In the genomic region with DNA sequence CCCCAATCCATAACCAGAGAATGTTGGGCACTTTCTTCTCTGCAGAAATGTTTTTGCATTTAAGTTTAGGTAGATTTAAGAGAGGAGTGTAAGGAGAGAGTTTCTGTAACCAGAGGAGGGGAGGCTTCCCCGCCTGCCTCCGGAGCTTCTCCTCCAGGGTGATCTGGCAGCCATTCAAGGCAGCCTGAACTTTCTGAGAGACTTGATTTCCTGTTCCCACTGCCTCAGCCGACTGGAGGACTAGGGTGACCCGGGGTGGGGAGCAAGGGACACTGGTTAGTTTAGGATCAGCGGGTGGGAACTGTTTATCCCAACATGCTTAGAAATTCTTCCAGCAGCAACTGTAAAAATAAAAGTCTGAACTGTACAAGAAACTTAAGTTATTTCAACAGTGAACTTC, we compare ENCODE assay signal across 8 cellular contexts. TPM values are rescaled to one million over a fixed set of nuclear protein-coding genes. Genes with fewer than 3 reads are reported as not detected.
DNase-seq lines count a peak whose midpoint lies in the region; ATAC-seq and TF ChIP-seq lines count a peak whose summit lies in the region.

No MANE protein-coding gene starts in this region.

- ATAC-seq in activated naive CD4-positive, alpha-beta T cell treated with anti-CD3 and anti-CD28 coated beads, Interleukin-2, amount 50 U/mL, for 72 hours: peak in 1 of 2 donors; percentile 47
- ATAC-seq in GM18907 (IDR thresholded peaks at IDR 0.05; ENCODE audit: unreplicated experiment) (no peak), HG03342 (IDR thresholded peaks at IDR 0.05; ENCODE audit: unreplicated experiment) (no peak)

- peaks cover 0 to 7% of the 10 kb centered on the region in 2 donors for H3K9me3 Mint-ChIP-seq in activated naive CD4-positive, alpha-beta T cell treated with anti-CD3 and anti-CD28 coated beads, Interleukin-2, amount 50 U/mL, for 72 hours

- WGBS in smooth muscle cell (ENCODE audit: low lambda C conversion rate): 8% methylated on average over 5 of the region's 5 CpGs

- H3K36me3 ChIP-seq in HUES6 (ENCODE audit: control insufficient read depth, insufficient read depth, low read length): no peaks in the 10 kb centered on the region
- H3K36me3 ChIP-seq in iPS-18a (ENCODE audit: control insufficient read depth, low read depth, low read length): no peaks in the 10 kb centered on the region
- no peaks in the 10 kb centered on the region for H3K36me3 ChIP-seq in smooth muscle cell (ENCODE audit: low read depth)

- H3K4me1 ChIP-seq in HUES6 (ENCODE audit: control insufficient read depth, insufficient read depth, low read length) (peaks cover 53% of the 10 kb centered on the region), iPS-18a (ENCODE audit: control insufficient read depth, low read depth, low read length) (peaks cover 29% of the 10 kb centered on the region), smooth muscle cell (ENCODE audit: low read depth) (peaks cover 20% of the 10 kb centered on the region)

- H3K36me3 Mint-ChIP-seq in activated naive CD4-positive, alpha-beta T cell treated with anti-CD3 and anti-CD28 coated beads, Interleukin-2, amount 50 U/mL, for 72 hours: peaks cover 7 to 12% of the 10 kb centered on the region in 2 donors

- H3K9me3 ChIP-seq in HUES6 (ENCODE audit: control insufficient read depth, insufficient read depth, low read depth, low read length) (no peaks in the 10 kb centered on the region), iPS-18a (ENCODE audit: control insufficient read depth, low read depth, low read length) (no peaks in the 10 kb centered on the region), smooth muscle cell (replicated peaks; ENCODE audit: low read depth) (no peaks in the 10 kb centered on the region)

- H3K4me2 ChIP-seq in smooth muscle cell: peak overlapping the region; percentile 64

- H3K27me3 ChIP-seq in HUES6 (ENCODE audit: control insufficient read depth, insufficient read depth, low read length): no peaks in the 10 kb centered on the region
- no peaks in the 10 kb centered on the region for H3K27me3 ChIP-seq in iPS-18a (ENCODE audit: control insufficient read depth, insufficient read depth, low read length)
- no peaks in the 10 kb centered on the region for H3K27me3 ChIP-seq in smooth muscle cell (ENCODE audit: low read depth)

- peak overlapping the region; percentile 29 to 89 for H3K27ac Mint-ChIP-seq in activated naive CD4-positive, alpha-beta T cell treated with anti-CD3 and anti-CD28 coated beads, Interleukin-2, amount 50 U/mL, for 72 hours

- peak overlapping the region; percentile 88 for H2AFZ ChIP-seq in smooth muscle cell (ENCODE audit: low read depth)

- H3K27ac ChIP-seq in HUES6 (ENCODE audit: low read depth, low read length) (peak overlapping the region; percentile 99), iPS-18a (ENCODE audit: low read length) (peak overlapping the region; percentile 66), smooth muscle cell (ENCODE audit: low read depth) (peak overlapping the region; percentile 82)

- TF ChIP-seq CTCF in smooth muscle cell (IDR thresholded peaks at IDR 0.05; ENCODE audit: borderline replicate concordance, insufficient read depth, poor library complexity, severe bottlenecking): no peak

- peak overlapping the region; percentile 94 for H3K9ac ChIP-seq in HUES6 (ENCODE audit: low read length)
- peak overlapping the region; percentile 41 for H3K9ac ChIP-seq in iPS-18a (ENCODE audit: low read length)
- peak overlapping the region; percentile 62 for H3K9ac ChIP-seq in smooth muscle cell (ENCODE audit: low read depth)

- H3K79me2 ChIP-seq in smooth muscle cell (ENCODE audit: low read depth): no peaks in the 10 kb centered on the region

- H4K20me1 ChIP-seq in smooth muscle cell (ENCODE audit: low read depth): no peaks in the 10 kb centered on the region

- no peak for DNase-seq in activated naive CD4-positive, alpha-beta T cell treated with anti-CD3 and anti-CD28 coated beads, Interleukin-2, amount 50 U/mL, for 72 hours (ENCODE audit: low spot score in 2 of 2)
- DNase-seq in smooth muscle cell (lab: John Stamatoyannopoulos, UW; ENCODE audit: unreplicated experiment) (no peak), NCI-H2227 treated with DMSO at 0.1 percent for 48 hours (lab: John Stamatoyannopoulos, UW) (no peak), kidney glomerular epithelial cell (lab: John Stamatoyannopoulos, UW) (no peak)

- H3F3A ChIP-seq in smooth muscle cell (ENCODE audit: low read depth): peaks cover 7% of the 10 kb centered on the region

- H3K4me3 ChIP-seq in HUES6 (ENCODE audit: low read depth, low read length) (peak overlapping the region; percentile 37; the same call in 1 of the 2 replicates), iPS-18a (ENCODE audit: low read length) (peak overlapping the region; percentile 25), smooth muscle cell (no peak overlapping the region)

RNA-seq across cellular contexts. Expression of a gene that starts 15.1 kb away (rescaled TPM):
- total RNA-seq in activated naive CD4-positive, alpha-beta T cell treated with anti-CD3 and anti-CD28 coated beads, Interleukin-2, amount 50 U/mL, for 72 hours: under 1 TPM in 1 of 2 donors, not detected in 1; 0.41 TPM
- total RNA-seq in smooth muscle cell: not detected in 2 replicates
- polyA plus RNA-seq in smooth muscle cell: not detected in 2 replicates

RNA-seq across cellular contexts. Expression of a gene that starts 54.4 kb away (rescaled TPM):
- total RNA-seq in activated naive CD4-positive, alpha-beta T cell treated with anti-CD3 and anti-CD28 coated beads, Interleukin-2, amount 50 U/mL, for 72 hours: over 10,000 TPM in 1 of 2 donors, 1,000 to 10,000 TPM in 1; 8,550 to 11,762 TPM
- 9,386 and 9,721 TPM in 2 replicates for total RNA-seq in smooth muscle cell
- 11,762 and 12,637 TPM in 2 replicates for polyA plus RNA-seq in smooth muscle cell

Comparison
In these comparisons a context has a peak if more than half of its experiments do, and no peak if none do; other contexts are left out.
1. H3K9ac ChIP-seq: peak in every context shown above with its lines; median percentile 94 in HUES6; 62 in smooth muscle cell; 41 in iPS-18a.